ENCODE assay signal across 1 cellular context in genomic region chr5:150209020-150209635, GRCh38.
TF ChIP-seq lines count a peak whose summit lies in the region.

No MANE protein-coding gene starts in this region.

TF ChIP-seq in IMR-90, 13 proteins besides CTCF, POLR2A, EP300 and RAD21 (continued from another document):
- TF ChIP-seq ELK1 (IDR thresholded peaks at IDR 0.05; ENCODE audit: borderline replicate concordance, low read depth, low read length) (no peak), SMC3 (IDR thresholded peaks at IDR 0.05; ENCODE audit: low read depth, low read length) (no peak)
